1 cellular context compared by ENCODE assay signal in the genomic region with DNA sequence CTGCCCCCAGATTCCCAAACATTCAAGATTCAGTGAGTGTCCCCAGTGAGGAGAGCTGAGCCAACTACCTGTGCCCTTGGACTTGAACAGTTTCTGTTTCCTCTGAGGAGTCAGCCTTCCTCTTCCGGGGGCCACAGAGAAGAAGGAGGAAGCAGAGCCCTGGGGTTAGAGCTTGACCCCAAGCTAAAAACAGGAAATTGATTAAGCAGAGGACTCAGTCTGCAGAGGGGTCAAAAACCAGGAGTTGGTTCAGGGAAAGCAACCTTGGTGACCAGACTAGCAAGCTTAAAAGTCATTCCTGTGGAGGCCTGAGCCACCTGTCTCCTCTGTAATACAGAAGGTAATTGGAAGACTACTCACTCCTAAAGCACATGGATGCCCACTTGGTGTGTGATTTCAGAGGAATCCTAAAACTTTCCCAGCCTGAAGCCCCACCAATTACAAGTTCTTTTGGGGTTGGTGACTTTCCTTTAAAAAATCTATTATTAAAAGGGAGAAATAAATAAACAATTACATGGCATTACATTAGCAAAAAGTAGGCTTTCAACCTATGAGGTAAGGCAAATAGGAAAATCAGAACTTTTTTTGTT.
A peak's percentile ranks its signal among the peaks of the same experiment; 100 is the strongest.
TF ChIP-seq lines count a peak whose summit lies in the region.

No MANE protein-coding gene starts in this region.

TF ChIP-seq in HepG2, 621 proteins besides CTCF, POLR2A, EP300 and RAD21 (continued from another document and continues in another):
- 0 out of 2 replicates have a peak, but pooled peaks have one; percentile 62 for TF ChIP-seq ZMYM4 (CRISPR knock-in tag; IDR thresholded peaks at IDR 0.05)
- no peak for TF ChIP-seq SNAI1 (CRISPR knock-in tag; IDR thresholded peaks at IDR 0.05; ENCODE audit: borderline replicate concordance)
- TF ChIP-seq NCOA2 (CRISPR knock-in tag; IDR thresholded peaks at IDR 0.05), result peak; percentile 82
- TF ChIP-seq, protein P1, sequence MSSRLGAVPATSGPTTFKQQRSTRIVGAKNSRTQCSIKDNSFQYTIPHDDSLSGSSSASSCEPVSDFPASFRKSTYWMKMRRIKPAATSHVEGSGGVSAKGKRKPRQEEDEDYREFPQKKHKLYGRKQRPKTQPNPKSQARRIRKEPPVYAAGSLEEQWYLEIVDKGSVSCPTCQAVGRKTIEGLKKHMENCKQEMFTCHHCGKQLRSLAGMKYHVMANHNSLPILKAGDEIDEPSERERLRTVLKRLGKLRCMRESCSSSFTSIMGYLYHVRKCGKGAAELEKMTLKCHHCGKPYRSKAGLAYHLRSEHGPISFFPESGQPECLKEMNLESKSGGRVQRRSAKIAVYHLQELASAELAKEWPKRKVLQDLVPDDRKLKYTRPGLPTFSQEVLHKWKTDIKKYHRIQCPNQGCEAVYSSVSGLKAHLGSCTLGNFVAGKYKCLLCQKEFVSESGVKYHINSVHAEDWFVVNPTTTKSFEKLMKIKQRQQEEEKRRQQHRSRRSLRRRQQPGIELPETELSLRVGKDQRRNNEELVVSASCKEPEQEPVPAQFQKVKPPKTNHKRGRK (CRISPR knock-in tag; IDR thresholded peaks at IDR 0.05), result no peak
- 0 out of 2 replicates have a peak, but pooled peaks have one; percentile 19 for TF ChIP-seq ZSCAN5A (CRISPR knock-in tag; IDR thresholded peaks at IDR 0.05; ENCODE audit: borderline replicate concordance)
- TF ChIP-seq ZNF354B (CRISPR knock-in tag; IDR thresholded peaks at IDR 0.05), result no peak
- no peak for TF ChIP-seq ATAD3A (CRISPR knock-in tag; IDR thresholded peaks at IDR 0.05)
- peak; percentile 34 for TF ChIP-seq KAT8 (CRISPR knock-in tag; IDR thresholded peaks at IDR 0.05)
- TF ChIP-seq TEAD2 (CRISPR knock-in tag; IDR thresholded peaks at IDR 0.05), result no peak
- TF ChIP-seq ZNF567 (CRISPR knock-in tag; IDR thresholded peaks at IDR 0.05; ENCODE audit: borderline replicate concordance), result no peak
- TF ChIP-seq ZNF547 (CRISPR knock-in tag; IDR thresholded peaks at IDR 0.05), result no peak
- no peak for TF ChIP-seq ZNF7 (CRISPR knock-in tag; IDR thresholded peaks at IDR 0.05)
- TF ChIP-seq, protein P2, sequence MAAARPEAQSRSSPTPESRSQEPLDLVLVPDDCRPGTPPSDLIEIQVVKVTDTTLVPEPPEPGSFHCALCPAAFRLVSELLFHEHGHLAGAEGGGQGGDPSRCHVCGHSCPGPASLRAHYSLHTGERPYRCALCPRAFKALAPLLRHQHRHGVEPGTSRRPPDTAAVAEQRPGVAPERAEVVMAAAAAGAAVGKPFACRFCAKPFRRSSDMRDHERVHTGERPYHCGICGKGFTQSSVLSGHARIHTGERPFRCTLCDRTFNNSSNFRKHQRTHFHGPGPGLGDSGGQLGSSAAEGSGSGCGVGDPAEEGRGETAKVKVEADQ (CRISPR knock-in tag; IDR thresholded peaks at IDR 0.05; ENCODE audit: borderline replicate concordance), result no peak
- TF ChIP-seq, protein P3, sequence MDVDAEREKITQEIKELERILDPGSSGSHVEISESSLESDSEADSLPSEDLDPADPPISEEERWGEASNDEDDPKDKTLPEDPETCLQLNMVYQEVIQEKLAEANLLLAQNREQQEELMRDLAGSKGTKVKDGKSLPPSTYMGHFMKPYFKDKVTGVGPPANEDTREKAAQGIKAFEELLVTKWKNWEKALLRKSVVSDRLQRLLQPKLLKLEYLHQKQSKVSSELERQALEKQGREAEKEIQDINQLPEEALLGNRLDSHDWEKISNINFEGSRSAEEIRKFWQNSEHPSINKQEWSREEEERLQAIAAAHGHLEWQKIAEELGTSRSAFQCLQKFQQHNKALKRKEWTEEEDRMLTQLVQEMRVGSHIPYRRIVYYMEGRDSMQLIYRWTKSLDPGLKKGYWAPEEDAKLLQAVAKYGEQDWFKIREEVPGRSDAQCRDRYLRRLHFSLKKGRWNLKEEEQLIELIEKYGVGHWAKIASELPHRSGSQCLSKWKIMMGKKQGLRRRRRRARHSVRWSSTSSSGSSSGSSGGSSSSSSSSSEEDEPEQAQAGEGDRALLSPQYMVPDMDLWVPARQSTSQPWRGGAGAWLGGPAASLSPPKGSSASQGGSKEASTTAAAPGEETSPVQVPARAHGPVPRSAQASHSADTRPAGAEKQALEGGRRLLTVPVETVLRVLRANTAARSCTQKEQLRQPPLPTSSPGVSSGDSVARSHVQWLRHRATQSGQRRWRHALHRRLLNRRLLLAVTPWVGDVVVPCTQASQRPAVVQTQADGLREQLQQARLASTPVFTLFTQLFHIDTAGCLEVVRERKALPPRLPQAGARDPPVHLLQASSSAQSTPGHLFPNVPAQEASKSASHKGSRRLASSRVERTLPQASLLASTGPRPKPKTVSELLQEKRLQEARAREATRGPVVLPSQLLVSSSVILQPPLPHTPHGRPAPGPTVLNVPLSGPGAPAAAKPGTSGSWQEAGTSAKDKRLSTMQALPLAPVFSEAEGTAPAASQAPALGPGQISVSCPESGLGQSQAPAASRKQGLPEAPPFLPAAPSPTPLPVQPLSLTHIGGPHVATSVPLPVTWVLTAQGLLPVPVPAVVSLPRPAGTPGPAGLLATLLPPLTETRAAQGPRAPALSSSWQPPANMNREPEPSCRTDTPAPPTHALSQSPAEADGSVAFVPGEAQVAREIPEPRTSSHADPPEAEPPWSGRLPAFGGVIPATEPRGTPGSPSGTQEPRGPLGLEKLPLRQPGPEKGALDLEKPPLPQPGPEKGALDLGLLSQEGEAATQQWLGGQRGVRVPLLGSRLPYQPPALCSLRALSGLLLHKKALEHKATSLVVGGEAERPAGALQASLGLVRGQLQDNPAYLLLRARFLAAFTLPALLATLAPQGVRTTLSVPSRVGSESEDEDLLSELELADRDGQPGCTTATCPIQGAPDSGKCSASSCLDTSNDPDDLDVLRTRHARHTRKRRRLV (CRISPR knock-in tag; IDR thresholded peaks at IDR 0.05), result no peak
- no peak for TF ChIP-seq EHMT2 (IDR thresholded peaks at IDR 0.05; ENCODE audit: borderline replicate concordance, low read depth, low read length)
- no peak for TF ChIP-seq TRAFD1 (CRISPR knock-in tag; IDR thresholded peaks at IDR 0.05; ENCODE audit: borderline replicate concordance)
- no peak for TF ChIP-seq NCOA1 (CRISPR knock-in tag; IDR thresholded peaks at IDR 0.05)
- TF ChIP-seq ZNF615 (CRISPR knock-in tag; IDR thresholded peaks at IDR 0.05; ENCODE audit: borderline replicate concordance), result no peak
- no peak for TF ChIP-seq ZNF274 (CRISPR knock-in tag; IDR thresholded peaks at IDR 0.05)
- no peak for TF ChIP-seq SNAPC2 (CRISPR knock-in tag; IDR thresholded peaks at IDR 0.05)
- TF ChIP-seq TFE3 (CRISPR knock-in tag; IDR thresholded peaks at IDR 0.05), result no peak
- no peak for TF ChIP-seq ZBTB46 (CRISPR knock-in tag; IDR thresholded peaks at IDR 0.05; ENCODE audit: borderline replicate concordance)
- TF ChIP-seq ETV6 (CRISPR knock-in tag; conservative IDR thresholded peaks at IDR 0.05), result peak; percentile 95
- TF ChIP-seq, protein P4, sequence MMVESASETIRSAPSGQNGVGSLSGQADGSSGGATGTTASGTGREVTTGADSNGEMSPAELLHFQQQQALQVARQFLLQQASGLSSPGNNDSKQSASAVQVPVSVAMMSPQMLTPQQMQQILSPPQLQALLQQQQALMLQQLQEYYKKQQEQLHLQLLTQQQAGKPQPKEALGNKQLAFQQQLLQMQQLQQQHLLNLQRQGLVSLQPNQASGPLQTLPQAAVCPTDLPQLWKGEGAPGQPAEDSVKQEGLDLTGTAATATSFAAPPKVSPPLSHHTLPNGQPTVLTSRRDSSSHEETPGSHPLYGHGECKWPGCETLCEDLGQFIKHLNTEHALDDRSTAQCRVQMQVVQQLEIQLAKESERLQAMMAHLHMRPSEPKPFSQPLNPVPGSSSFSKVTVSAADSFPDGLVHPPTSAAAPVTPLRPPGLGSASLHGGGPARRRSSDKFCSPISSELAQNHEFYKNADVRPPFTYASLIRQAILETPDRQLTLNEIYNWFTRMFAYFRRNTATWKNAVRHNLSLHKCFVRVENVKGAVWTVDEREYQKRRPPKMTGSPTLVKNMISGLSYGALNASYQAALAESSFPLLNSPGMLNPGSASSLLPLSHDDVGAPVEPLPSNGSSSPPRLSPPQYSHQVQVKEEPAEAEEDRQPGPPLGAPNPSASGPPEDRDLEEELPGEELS (CRISPR knock-in tag; IDR thresholded peaks at IDR 0.05), result peak; percentile 87
- TF ChIP-seq TEAD3 (CRISPR knock-in tag; optimal IDR thresholded peaks at IDR 0.05; ENCODE audit: borderline replicate concordance), result peak; percentile 22
- no peak for TF ChIP-seq MNT (IDR thresholded peaks at IDR 0.05)
- no peak for TF ChIP-seq PLSCR1 (CRISPR knock-in tag; IDR thresholded peaks at IDR 0.05; ENCODE audit: borderline replicate concordance)
- TF ChIP-seq KAT2B (IDR thresholded peaks at IDR 0.05; ENCODE audit: borderline replicate concordance, low read depth, low read length), result no peak
- no peak for TF ChIP-seq FLYWCH1 (CRISPR knock-in tag; IDR thresholded peaks at IDR 0.05)
- TF ChIP-seq SRSF4 (IDR thresholded peaks at IDR 0.05; ENCODE audit: low read depth, low read length, poor library complexity, severe bottlenecking), result no peak
- TF ChIP-seq ATRX (CRISPR knock-in tag; IDR thresholded peaks at IDR 0.05; ENCODE audit: borderline replicate concordance), result no peak
- peak; percentile 74 for TF ChIP-seq GATAD2A (CRISPR knock-in tag; IDR thresholded peaks at IDR 0.05)
- TF ChIP-seq HOXA5 (CRISPR knock-in tag; IDR thresholded peaks at IDR 0.05), result no peak
- no peak for TF ChIP-seq HNRNPH1 (optimal IDR thresholded peaks at IDR 0.05; ENCODE audit: low read depth, low read length)
- TF ChIP-seq ZGPAT (CRISPR knock-in tag; IDR thresholded peaks at IDR 0.05), result peak; percentile 51; the same call in 1 of the 2 replicates
